ENCODE assay signal across 8 cellular contexts in genomic region chr14:52729585-52729924, GRCh38. TPM values are rescaled to one million over a fixed set of nuclear protein-coding genes. Genes with fewer than 3 reads are reported as not detected.
A peak's percentile ranks its signal among the peaks of the same experiment; 100 is the strongest.
DNase-seq lines count a peak whose midpoint lies in the region; ATAC-seq and TF ChIP-seq lines count a peak whose summit lies in the region.

No MANE protein-coding gene starts in this region.

- POLR2A ChIA-PET in activated B cell treated with CpG ODN at 0.5 μM for 24 hours (lab: Charles Lee): interaction anchor here (0.6 to 3.4 kb wide), 9 partner anchors 13 to 423 kb away, joined by 3 to 37 read pairs (median 5); partner anchors contain the start of genes ERO1A, GPR137C, PSMC6 and TXNDC16

- WGBS in smooth muscle cell (ENCODE audit: low lambda C conversion rate): 3% methylated on average over 7 of the region's 8 CpGs

- H3K4me1 ChIP-seq in smooth muscle cell (ENCODE audit: low read depth): peaks cover 6% of the 10 kb centered on the region

- H3K36me3 Mint-ChIP-seq in activated B cell treated with CpG ODN at 0.5 μM for 24 hours (ENCODE audit: low read depth): peaks cover 46% of the 10 kb centered on the region

- H3K27me3 ChIP-seq in H7 (ENCODE audit: control insufficient read depth, insufficient read depth, low read length): no peaks in the 10 kb centered on the region
- no peaks in the 10 kb centered on the region for H3K27me3 ChIP-seq in smooth muscle cell (ENCODE audit: low read depth)

- H3K27me3 Mint-ChIP-seq in activated B cell treated with CpG ODN at 0.5 μM for 24 hours: no peaks in the 10 kb centered on the region

- H3K9me3 Mint-ChIP-seq in activated B cell treated with CpG ODN at 0.5 μM for 24 hours: no peaks in the 10 kb centered on the region

- H3K9me3 ChIP-seq in smooth muscle cell (replicated peaks; ENCODE audit: low read depth): no peaks in the 10 kb centered on the region

- H3K4me1 Mint-ChIP-seq in activated B cell treated with CpG ODN at 0.5 μM for 24 hours: peaks cover 50% of the 10 kb centered on the region

- TF ChIP-seq CTCF in activated B cell treated with CpG ODN at 0.5 μM for 24 hours (IDR thresholded peaks at IDR 0.05) (no peak), foreskin fibroblast (IDR thresholded peaks at IDR 0.05; ENCODE audit: low read depth, low read length) (no peak), smooth muscle cell (IDR thresholded peaks at IDR 0.05; ENCODE audit: borderline replicate concordance, insufficient read depth, poor library complexity, severe bottlenecking) (no peak)

- H2AFZ ChIP-seq in smooth muscle cell (ENCODE audit: low read depth): no peak overlapping the region

- peak overlapping the region; percentile 85 for H3K4me2 ChIP-seq in smooth muscle cell

- H4K20me1 ChIP-seq in smooth muscle cell (ENCODE audit: low read depth): peaks cover 19% of the 10 kb centered on the region

- no peak for DNase-seq in H7
- DNase-seq in activated B cell treated with CpG ODN at 0.5 μM for 24 hours: no peak
- DNase-seq in foreskin fibroblast: no peak
- no peak for DNase-seq in smooth muscle cell (lab: John Stamatoyannopoulos, UW; ENCODE audit: unreplicated experiment)
- no peak for DNase-seq in NCI-H2227 (lab: John Stamatoyannopoulos, UW; ENCODE audit: unreplicated experiment)
- DNase-seq in NCI-H1436 treated with DMSO at 0.1 percent for 48 hours (lab: John Stamatoyannopoulos, UW): no peak
- no peak for DNase-seq in LoVo (ENCODE audit: low spot score)
- DNase-seq in SKM-1 treated with dmso at 0.1 percent for 144 hours (lab: John Stamatoyannopoulos, UW; ENCODE audit: unreplicated experiment): no peak

- peak overlapping the region; percentile 72 for H3K27ac ChIP-seq in smooth muscle cell (ENCODE audit: low read depth)

- H3K79me2 ChIP-seq in smooth muscle cell (ENCODE audit: low read depth): peaks cover 32% of the 10 kb centered on the region

- CTCF ChIA-PET in activated B cell treated with CpG ODN at 0.5 μM for 24 hours (lab: Charles Lee): no interaction called here

- peaks cover 20% of the 10 kb centered on the region for H3F3A ChIP-seq in smooth muscle cell (ENCODE audit: low read depth)

- peak overlapping the region; percentile 94 for H3K4me3 Mint-ChIP-seq in activated B cell treated with CpG ODN at 0.5 μM for 24 hours

- H3K9ac ChIP-seq in smooth muscle cell (ENCODE audit: low read depth): no peak overlapping the region

- 0 out of 2 replicates have a peak overlapping the region, but pooled peaks have one; percentile 7 for H3K4me3 ChIP-seq in H7 (ENCODE audit: insufficient read depth, low read depth, low read length)
- peak overlapping the region; percentile 52 to 67 for H3K4me3 ChIP-seq in foreskin fibroblast (ENCODE audit: low read depth in 1 of 2, low read length in 2 of 2)
- peak overlapping the region; percentile 71 for H3K4me3 ChIP-seq in smooth muscle cell

- no peaks in the 10 kb centered on the region; the same call in 1 of the 2 replicates for H3K36me3 ChIP-seq in H7 (replicated peaks; ENCODE audit: control insufficient read depth, insufficient read depth, low read length)
- H3K36me3 ChIP-seq in smooth muscle cell (ENCODE audit: low read depth): peaks cover 22% of the 10 kb centered on the region

- H3K27ac Mint-ChIP-seq in activated B cell treated with CpG ODN at 0.5 μM for 24 hours: peak overlapping the region; percentile 89

- ATAC-seq in activated B cell treated with CpG ODN at 0.5 μM for 24 hours (ENCODE audit: low read depth): no peak

- intact Hi-C loops in activated B cell treated with CpG ODN at 0.5 μM for 24 hours (cut with micrococcal nuclease): no loop called here

RNA-seq across cellular contexts. Expression of gene STYX, which starts 0.4 kb away (rescaled TPM):
- 20.7 and 28.4 TPM in 2 replicates for total RNA-seq in H7 (2014; rRNA removed; shearing (Covaris generic))
- 13.1 and 13.5 TPM in 2 replicates for total RNA-seq in activated B cell treated with CpG ODN at 0.5 μM for 24 hours
- 17.9 and 20.3 TPM in 2 replicates for total RNA-seq in smooth muscle cell
- polyA plus RNA-seq in smooth muscle cell: 8.5 TPM in 2 replicates

RNA-seq across cellular contexts. Expression of gene PSMC6, which starts 22.6 kb away (rescaled TPM):
- total RNA-seq in H7 (2014; rRNA removed; shearing (Covaris generic)): 113 and 143 TPM in 2 replicates
- total RNA-seq in activated B cell treated with CpG ODN at 0.5 μM for 24 hours (94.8 and 97.6 TPM in 2 replicates), smooth muscle cell (138 and 169 TPM in 2 replicates)
- 90.9 and 91.9 TPM in 2 replicates for polyA plus RNA-seq in smooth muscle cell

RNA-seq across cellular contexts. Expression of gene ERO1A, which starts 34.2 kb away (rescaled TPM):
- total RNA-seq in H7 (2014; rRNA removed; shearing (Covaris generic)): 24.6 and 43.1 TPM in 2 replicates
- total RNA-seq in activated B cell treated with CpG ODN at 0.5 μM for 24 hours (30.8 and 31.5 TPM in 2 replicates), smooth muscle cell (105 and 136 TPM in 2 replicates)
- polyA plus RNA-seq in smooth muscle cell: 50.4 and 68.1 TPM in 2 replicates

Comparison
In these comparisons a context has a peak if more than half of its experiments do, and no peak if none do; other contexts are left out.
1. H3K4me3 ChIP-seq: peak in every context shown above with its lines; median percentile 71 in smooth muscle cell; 60 in foreskin fibroblast; 7 in H7.